ENCODE assay signal across 12 cellular contexts in the genomic region with DNA sequence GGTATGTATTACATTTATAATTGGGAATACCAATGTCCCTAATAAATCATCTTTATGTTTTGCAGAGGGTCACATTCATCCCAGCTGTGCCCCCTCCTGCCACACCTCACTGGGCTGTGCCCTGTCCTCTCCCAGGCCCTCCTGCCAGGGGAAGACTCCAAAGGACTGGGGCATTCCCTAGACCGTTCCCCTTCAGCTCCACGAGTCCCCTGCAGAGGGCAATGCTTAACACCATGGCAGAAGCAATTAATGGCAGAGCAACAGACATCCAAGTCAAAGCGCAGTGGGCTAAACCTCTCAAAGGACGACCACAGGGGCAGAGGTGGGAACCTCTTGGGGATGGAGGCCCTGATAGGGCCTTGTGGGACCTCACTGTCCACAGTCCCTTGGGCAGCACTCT.
DNase-seq lines count a peak whose midpoint lies in the region; ATAC-seq, FAIRE-seq and TF ChIP-seq lines count a peak whose summit lies in the region.
"Had no signal": no experiment of that assay in that cellular context is flagged by ENCODE, and none has a peak within 500 bp of the region (broad histone marks: within the 10 kb centered on the region; RNA-seq: fewer than 3 reads in every experiment).

No MANE protein-coding gene starts in this region.

- H3K9me3 Mint-ChIP-seq in T-cell = no peaks in the 10 kb centered on the region

- no peaks in the 10 kb centered on the region for H3K36me3 ChIP-seq in A673 (ENCODE audit: insufficient read depth, low read length, poor library complexity, severe bottlenecking)
- no peaks in the 10 kb centered on the region for H3K36me3 ChIP-seq in keratinocyte (ENCODE audit: control insufficient read depth in 2 of 2, extremely low read depth in 1 of 2, insufficient read depth in 2 of 2, low read length in 2 of 2)
- no peaks in the 10 kb centered on the region for H3K36me3 ChIP-seq in heart left ventricle
- H3K36me3 ChIP-seq in prostate gland = no peaks in the 10 kb centered on the region

- H3K4me3 Mint-ChIP-seq in T-cell = no peak overlapping the region
- H3K4me3 Mint-ChIP-seq: CD14-positive monocyte had no signal

- no peak overlapping the region for H3K27ac ChIP-seq in A673 (ENCODE audit: low read depth, low read length, poor library complexity, severe bottlenecking)
- H3K27ac ChIP-seq in keratinocyte (ENCODE audit: control insufficient read depth, insufficient read depth, low read length) = no peak overlapping the region
- H3K27ac ChIP-seq in heart left ventricle = no peak overlapping the region
- no peak overlapping the region for H3K27ac ChIP-seq in prostate gland

- CTCF ChIA-PET in A673 (lab: Charles Lee) (no interaction called here), T-cell (lab: Charles Lee) (interaction anchor here in 1 of 2 donors (0.6 kb wide), 1 partner anchor 36 kb away, joined by 3 read pairs; no protein-coding TSS in a partner anchor)

- H3K4me3 ChIP-seq in A673 (ENCODE audit: low read depth, low read length, poor library complexity, severe bottlenecking) (no peak overlapping the region), keratinocyte (ENCODE audit: control insufficient read depth in 2 of 3, extremely low read depth in 1 of 3, insufficient read depth in 2 of 3, low read depth in 1 of 3, low read length in 3 of 3) (no peak overlapping the region), heart left ventricle (no peak overlapping the region), prostate gland (no peak overlapping the region)
- H3K4me3 ChIP-seq: lung had no signal

- H3K9me3 ChIP-seq in A673 (ENCODE audit: low read depth, low read length, poor library complexity, severe bottlenecking) (peaks cover 4% of the 10 kb centered on the region), keratinocyte (ENCODE audit: control insufficient read depth, low read depth, low read length) (peaks cover 3% of the 10 kb centered on the region), heart left ventricle (peaks cover 0 to 30% (median 23%) of the 10 kb centered on the region in 12 donors), prostate gland (no peaks in the 10 kb centered on the region)

- peak overlapping the region; percentile 25 to 76 for H3K27ac Mint-ChIP-seq in T-cell

- peaks cover 60 to 82% (median 61%) of the 10 kb centered on the region in 3 donors for H3K4me1 Mint-ChIP-seq in T-cell

- peaks cover 0 to 3% of the 10 kb centered on the region in 2 donors for H3K27me3 Mint-ChIP-seq in T-cell

- POLR2A ChIA-PET in A673 (lab: Charles Lee; ENCODE audit: low non-redundant PET) = no interaction called here
- POLR2A ChIA-PET in T-cell (lab: Charles Lee) = no interaction called here

- dilution Hi-C loops in keratinocyte (cut with MboI; ENCODE audit: extremely low pct_ligation_motif_present, low sequenced_read_pairs) = no loop called here

- H3K9ac ChIP-seq in keratinocyte (ENCODE audit: control insufficient read depth, extremely low read depth, insufficient read depth, low read length) = no peak overlapping the region

- intact Hi-C loops in A673 (cut with micrococcal nuclease; ENCODE audit: unreplicated experiment) = no loop called here
- intact Hi-C loops in heart left ventricle (cut with DNase I) = no loop called here
- intact Hi-C loops in prostate gland (cut with DNase I) = no loop called here

- no peak overlapping the region for H3K4me2 ChIP-seq in keratinocyte (ENCODE audit: control insufficient read depth, extremely low read depth, insufficient read depth, low read depth, low read length)

- H4K20me1 ChIP-seq in keratinocyte (ENCODE audit: control insufficient read depth, extremely low read depth, insufficient read depth, low read length) = peaks cover 3% of the 10 kb centered on the region

- WGBS in heart left ventricle, 4 donors = 48 to 81% (median 61%) methylated on average over 4 of the region's 4 CpGs
- 60% methylated on average over 4 of the region's 4 CpGs for WGBS in prostate gland

- H3K4me1 ChIP-seq in A673 (ENCODE audit: insufficient read depth, low read length, poor library complexity, severe bottlenecking) (no peaks in the 10 kb centered on the region), keratinocyte (ENCODE audit: control insufficient read depth, extremely low read depth, insufficient read depth, low read length) (peaks cover 10% of the 10 kb centered on the region), heart left ventricle (no peaks in the 10 kb centered on the region), prostate gland (replicated peaks) (no peaks in the 10 kb centered on the region)

- no peaks in the 10 kb centered on the region for H3K36me3 Mint-ChIP-seq in T-cell

- no peak for ATAC-seq in T-cell (replicated peaks in 1 of 4)
- ATAC-seq in heart left ventricle = no peak
- ATAC-seq in HG03045 (IDR thresholded peaks at IDR 0.05; ENCODE audit: unreplicated experiment) = no peak

- no peaks in the 10 kb centered on the region for H3K27me3 ChIP-seq in A673 (replicated peaks; ENCODE audit: insufficient read depth, low read depth, low read length, poor library complexity)
- H3K27me3 ChIP-seq in keratinocyte (ENCODE audit: control insufficient read depth, extremely low read depth, insufficient read depth, low read length) = peaks cover 23% of the 10 kb centered on the region
- no peaks in the 10 kb centered on the region for H3K27me3 ChIP-seq in heart left ventricle
- H3K27me3 ChIP-seq in prostate gland (replicated peaks; ENCODE audit: insufficient read depth) = no peaks in the 10 kb centered on the region

- H2AFZ ChIP-seq in keratinocyte (ENCODE audit: control insufficient read depth, low read length) = no peak overlapping the region

- FAIRE-seq in D721Med (lab: Jason Lieb, UNC) = no peak
- FAIRE-seq in keratinocyte (lab: Jason Lieb, UNC) = no peak

- no peak for TF ChIP-seq POLR2A in heart left ventricle (IDR thresholded peaks at IDR 0.05)
- TF ChIP-seq POLR2A in prostate gland (IDR thresholded peaks at IDR 0.05) = no peak

- H3K9me1 ChIP-seq in keratinocyte (ENCODE audit: control insufficient read depth, extremely low read depth, insufficient read depth, low read length) = no peaks in the 10 kb centered on the region

- BruUV-seq in A673 (replicated peaks; lab: Mats Ljungman, UMichigan) = no TSS peak

- TF ChIP-seq CTCF in A673 (conservative IDR thresholded peaks at IDR 0.05; ENCODE audit: low read depth, low read length) (0 out of 2 replicates have a peak, but pooled peaks have one; percentile 9), D721Med (IDR thresholded peaks at IDR 0.05; ENCODE audit: insufficient read depth, missing control alignments) (peak; percentile 22), keratinocyte (optimal IDR thresholded peaks at IDR 0.05 in 1 of 3, IDR thresholded peaks at IDR 0.05 in 1 of 3, conservative IDR thresholded peaks at IDR 0.05 in 1 of 3; ENCODE audit: extremely low read depth in 1 of 3, insufficient read depth in 2 of 3, low read length in 3 of 3) (peak in 2 of 3 experiments; percentile 8 to 27), heart left ventricle (IDR thresholded peaks at IDR 0.05) (no peak), prostate gland (IDR thresholded peaks at IDR 0.05) (no peak)

- DNase-seq in A673 (ENCODE audit: low spot score) = no peak
- no peak for DNase-seq in D721Med (ENCODE audit: insufficient read length, low spot score)
- DNase-seq in T-cell = no peak
- no peak for DNase-seq in keratinocyte (ENCODE audit: low read depth, low spot score)
- no peak for DNase-seq in NCI-H2196 (lab: John Stamatoyannopoulos, UW; ENCODE audit: unreplicated experiment)
- no peak for DNase-seq in heart left ventricle
- no peak for DNase-seq in prostate gland (ENCODE audit: low spot score)
- DNase-seq: effector CD4-positive, alpha-beta T cell; NCI-H2029 treated with DMSO at 0.1 percent for 48 hours had no signal

- H3K79me2 ChIP-seq in keratinocyte (ENCODE audit: control insufficient read depth, insufficient read depth, low read length) = no peaks in the 10 kb centered on the region

Comparison
In these comparisons a context has a peak if more than half of its experiments do, and no peak if none do; other contexts are left out.
1. CTCF ChIP-seq: peak in A673 (single experiment), D721Med (single experiment) and keratinocyte (2 of 3); none in heart left ventricle (0 of 12) and prostate gland (0 of 4).